Comparison of ENCODE assay signal across 12 cellular contexts in genomic region chr1:212655668-212656440, GRCh38. TPM values are rescaled to one million over a fixed set of nuclear protein-coding genes. Genes with fewer than 3 reads are reported as not detected.
DNase-seq lines count a peak whose midpoint lies in the region; ATAC-seq, FAIRE-seq and TF ChIP-seq lines count a peak whose summit lies in the region.
"Had no signal": no experiment of that assay in that cellular context is flagged by ENCODE, and none has a peak within 500 bp of the region (broad histone marks: within the 10 kb centered on the region; RNA-seq: fewer than 3 reads in every experiment).

No MANE protein-coding gene starts in this region.

- H2AK5ac ChIP-seq in IMR-90 (ENCODE audit: low read depth, low read length): peak overlapping the region; percentile 64

- peak overlapping the region; percentile 1; the same call in 1 of the 3 replicates for H2BK15ac ChIP-seq in IMR-90 (ENCODE audit: low read depth, low read length)

- dilution Hi-C loops in IMR-90 (cut with HindIII; ENCODE audit: low sequenced_read_pairs, unreplicated experiment): no loop called here

- H3K4me2 ChIP-seq in IMR-90 (ENCODE audit: low read depth, low read length) (no peak overlapping the region), astrocyte (ENCODE audit: low read length) (no peak overlapping the region)

- no peak overlapping the region for H3K56ac ChIP-seq in IMR-90 (ENCODE audit: extremely low read depth, insufficient read depth, low read length)

- no peak overlapping the region for H3K18ac ChIP-seq in IMR-90 (ENCODE audit: low read depth, low read length)

- in situ Hi-C loops in IMR-90 (cut with MboI; ENCODE audit: low sequenced_read_pairs): loop anchor here (25.0 kb wide), 1 partner anchor 331 kb away; no protein-coding TSS in a partner anchor

- H3K27me3 Mint-ChIP-seq in Calu3 (ENCODE audit: unreplicated experiment) (peaks cover 66% of the 10 kb centered on the region), astrocyte (ENCODE audit: low read depth, unreplicated experiment) (peaks cover 21% of the 10 kb centered on the region)

- no peak for TF ChIP-seq EP300 in tibial nerve (IDR thresholded peaks at IDR 0.05)

- H2BK5ac ChIP-seq in IMR-90 (ENCODE audit: low read depth, low read length, poor library complexity, severe bottlenecking): no peak overlapping the region

- ATAC-seq in IMR-90 (ENCODE audit: low read depth) (peak; percentile 82), GM19463 (IDR thresholded peaks at IDR 0.05; ENCODE audit: unreplicated experiment) (no peak), HG02885 (IDR thresholded peaks at IDR 0.05; ENCODE audit: poor library complexity, unreplicated experiment) (no peak)

- H3K79me2 ChIP-seq in astrocyte (ENCODE audit: insufficient read depth, low read length): no peaks in the 10 kb centered on the region

- no peak for TF ChIP-seq POLR2A in IMR-90 (IDR thresholded peaks at IDR 0.05; ENCODE audit: low read depth, low read length)
- TF ChIP-seq POLR2A in thyroid gland (IDR thresholded peaks at IDR 0.05): no peak
- TF ChIP-seq POLR2A in tibial nerve (IDR thresholded peaks at IDR 0.05): no peak

- intact Hi-C loops in Calu3 (cut with micrococcal nuclease; ENCODE audit: unreplicated experiment): no loop called here
- intact Hi-C loops in IMR-90 (cut with micrococcal nuclease): no loop called here
- intact Hi-C loops in thyroid gland (cut with DNase I): no loop called here

- no peak overlapping the region for H3K4me3 ChIP-seq in IMR-90 (ENCODE audit: insufficient read depth, low read depth, low read length)
- no peak overlapping the region for H3K4me3 ChIP-seq in astrocyte (ENCODE audit: insufficient read depth, low read depth, low read length)
- no peak overlapping the region for H3K4me3 ChIP-seq in kidney epithelial cell (ENCODE audit: low read depth, low read length)
- no peak overlapping the region for H3K4me3 ChIP-seq in thyroid gland (replicated peaks in 1 of 3)
- no peak overlapping the region for H3K4me3 ChIP-seq in tibial nerve
- H3K4me3 ChIP-seq: skin epidermis had no signal

- H3K9me3 Mint-ChIP-seq in Calu3 (ENCODE audit: low read depth, unreplicated experiment) (no peaks in the 10 kb centered on the region), astrocyte (ENCODE audit: unreplicated experiment) (peaks cover 2% of the 10 kb centered on the region)
- H3K9me3 Mint-ChIP-seq: activated CD4-positive, alpha-beta memory T cell treated with anti-CD3 and anti-CD28 coated beads, Interleukin-2, amount 10 ng/mL, durations not matched to agents 7 days and 5 days had no signal

- H3K9ac ChIP-seq in IMR-90 (ENCODE audit: low read depth, low read length) (no peak overlapping the region), astrocyte (ENCODE audit: low read length) (no peak overlapping the region)

- CTCF ChIA-PET in Calu3 (lab: Charles Lee): interaction anchor here (0.6 to 0.7 kb wide), 2 partner anchors 9 to 44 kb away, joined by 4 to 5 read pairs; partner anchors contain the start of gene BATF3
- CTCF ChIA-PET in IMR-90 (lab: Yijun Ruan, JAX): interaction anchor here (0.7 to 1.2 kb wide), 3 partner anchors 9 to 179 kb away, joined by 3 to 5 read pairs (median 3); no protein-coding TSS in a partner anchor

- H2BK20ac ChIP-seq in IMR-90 (ENCODE audit: low read depth, low read length): peak overlapping the region; percentile 75

- H3K27ac Mint-ChIP-seq in Calu3 (ENCODE audit: unreplicated experiment): no peak overlapping the region
- H3K27ac Mint-ChIP-seq in astrocyte (ENCODE audit: unreplicated experiment): peak overlapping the region; percentile 66
- H3K27ac Mint-ChIP-seq: activated CD4-positive, alpha-beta memory T cell treated with anti-CD3 and anti-CD28 coated beads, Interleukin-2, amount 10 ng/mL, durations not matched to agents 7 days and 5 days had no signal

- no peaks in the 10 kb centered on the region for H3K36me3 Mint-ChIP-seq in Calu3 (ENCODE audit: insufficient read depth, unreplicated experiment)
- H3K36me3 Mint-ChIP-seq in astrocyte (ENCODE audit: low read depth, unreplicated experiment): no peaks in the 10 kb centered on the region

- H2AFZ ChIP-seq in IMR-90 (replicated peaks; ENCODE audit: low read length, poor library complexity): peak overlapping the region; percentile 53
- H2AFZ ChIP-seq in astrocyte (ENCODE audit: low read depth, low read length): peak overlapping the region; percentile 15

- no peak overlapping the region for H3K14ac ChIP-seq in IMR-90 (replicated peaks; ENCODE audit: low read depth, low read length)

- FAIRE-seq in astrocyte (lab: Jason Lieb, UNC): no peak

- H3K23ac ChIP-seq in IMR-90 (ENCODE audit: low read depth, low read length): peak overlapping the region; percentile 52; the same call in 1 of the 2 replicates

- no peak overlapping the region for H3K4me3 Mint-ChIP-seq in Calu3 (ENCODE audit: low read depth, unreplicated experiment)
- no peak overlapping the region for H3K4me3 Mint-ChIP-seq in astrocyte (ENCODE audit: unreplicated experiment)
- H3K4me3 Mint-ChIP-seq: activated CD4-positive, alpha-beta memory T cell treated with anti-CD3 and anti-CD28 coated beads, Interleukin-2, amount 10 ng/mL, durations not matched to agents 7 days and 5 days had no signal

- peak overlapping the region in 1 of 2 experiments; percentile 44; a peak in 1 of 4 replicates for H4K8ac ChIP-seq in IMR-90 (ENCODE audit: low read depth in 2 of 2, low read length in 2 of 2)

- DNase-seq in Calu3: peak; percentile 38
- DNase-seq in IMR-90: peak; percentile 71
- DNase-seq in astrocyte (ENCODE audit: low read depth): peak; percentile 30
- peak; percentile 43 for DNase-seq in kidney epithelial cell (ENCODE audit: low read depth)
- no peak for DNase-seq in thyroid gland
- no peak for DNase-seq in tibial nerve (ENCODE audit: low spot score in 2 of 2)
- DNase-seq: activated CD4-positive, alpha-beta memory T cell treated with anti-CD3 and anti-CD28 coated beads, Interleukin-2, amount 10 ng/mL, durations not matched to agents 7 days and 5 days; activated gamma-delta T cell had no signal

- H3K36me3 ChIP-seq in IMR-90 (ENCODE audit: control insufficient read depth, insufficient read depth, low read length) (no peaks in the 10 kb centered on the region), astrocyte (ENCODE audit: insufficient read depth, low read length) (no peaks in the 10 kb centered on the region), kidney epithelial cell (ENCODE audit: control insufficient read depth, insufficient read depth, low read length) (no peaks in the 10 kb centered on the region), thyroid gland (no peaks in the 10 kb centered on the region), tibial nerve (no peaks in the 10 kb centered on the region)
- H3K36me3 ChIP-seq: neutrophil had no signal

- H3K9me1 ChIP-seq in IMR-90 (ENCODE audit: insufficient read depth, low read length): peaks cover 14% of the 10 kb centered on the region

- H3K27ac ChIP-seq in IMR-90 (ENCODE audit: insufficient read depth, low read length) (no peak overlapping the region), astrocyte (ENCODE audit: low read depth, low read length) (no peak overlapping the region), thyroid gland (no peak overlapping the region), tibial nerve (no peak overlapping the region)
- H3K27ac ChIP-seq: neutrophil, skin epidermis had no signal

- no peaks in the 10 kb centered on the region for H3K79me1 ChIP-seq in IMR-90 (ENCODE audit: low read depth in 1 of 2, low read length in 2 of 2)

- H3K4me1 ChIP-seq in IMR-90 (ENCODE audit: control insufficient read depth, insufficient read depth, low read length) (peaks cover 9% of the 10 kb centered on the region), astrocyte (ENCODE audit: insufficient read depth, low read length) (peaks cover 6% of the 10 kb centered on the region), thyroid gland (no peaks in the 10 kb centered on the region), tibial nerve (no peaks in the 10 kb centered on the region)

- H3K4me1 Mint-ChIP-seq in Calu3 (ENCODE audit: low read depth, unreplicated experiment) (no peaks in the 10 kb centered on the region), astrocyte (ENCODE audit: low read depth, unreplicated experiment) (no peaks in the 10 kb centered on the region)

- H3K27me3 ChIP-seq in IMR-90 (ENCODE audit: control insufficient read depth, insufficient read depth, low read length) (no peaks in the 10 kb centered on the region; the same call in 1 of the 2 replicates), astrocyte (ENCODE audit: insufficient read depth, low read length) (peaks cover 2% of the 10 kb centered on the region), kidney epithelial cell (ENCODE audit: control insufficient read depth, insufficient read depth, low read length) (no peaks in the 10 kb centered on the region), thyroid gland (no peaks in the 10 kb centered on the region), tibial nerve (no peaks in the 10 kb centered on the region)
- H3K27me3 ChIP-seq: neutrophil had no signal

- WGBS in IMR-90 (ENCODE audit: extremely low coverage in 2 of 2, insufficient read length in 1 of 2), 2 experiments: 100% methylated on average over 2 of the region's 6 CpGs; no CpG with 5 or more reads in 1 of the 2 experiments
- 75 to 76% methylated on average over 6 of the region's 6 CpGs for WGBS in thyroid gland, 2 donors
- 61 to 69% methylated on average over 6 of the region's 6 CpGs for WGBS in tibial nerve, 2 donors

- TF ChIP-seq CTCF in Calu3 (IDR thresholded peaks at IDR 0.05; ENCODE audit: unreplicated experiment) (no peak), IMR-90 (conservative IDR thresholded peaks at IDR 0.05; ENCODE audit: low read depth, low read length) (no peak), astrocyte (IDR thresholded peaks at IDR 0.05; ENCODE audit: insufficient read depth, low read depth, low read length) (no peak), kidney epithelial cell (IDR thresholded peaks at IDR 0.05; ENCODE audit: insufficient read depth, low read length, poor library complexity, severe bottlenecking) (no peak), thyroid gland (IDR thresholded peaks at IDR 0.05) (no peak), tibial nerve (IDR thresholded peaks at IDR 0.05) (no peak)

- POLR2A ChIA-PET in IMR-90 (lab: Charles Lee; ENCODE audit: unreplicated experiment): no interaction called here

- BruUV-seq in Calu3 (replicated peaks; lab: Mats Ljungman, UMichigan): no TSS peak
- no TSS peak for BruUV-seq in IMR-90 (replicated peaks; lab: Mats Ljungman, UMichigan)

- peak overlapping the region; percentile 46 for H3K4ac ChIP-seq in IMR-90 (ENCODE audit: low read depth, low read length)

- no peak for TF ChIP-seq RAD21 in IMR-90 (IDR thresholded peaks at IDR 0.05; ENCODE audit: low read length)

- H4K5ac ChIP-seq in IMR-90 (ENCODE audit: low read depth, low read length): no peak overlapping the region

- H2BK120ac ChIP-seq in IMR-90 (ENCODE audit: low read depth, low read length): peak overlapping the region; percentile 41; the same call in 1 of the 2 replicates

- no peaks in the 10 kb centered on the region for H4K20me1 ChIP-seq in IMR-90 (ENCODE audit: insufficient read depth, low read length)
- no peaks in the 10 kb centered on the region for H4K20me1 ChIP-seq in astrocyte (ENCODE audit: insufficient read depth, low read length)

- H3K9me3 ChIP-seq in IMR-90 (ENCODE audit: control insufficient read depth, insufficient read depth, low read length) (0 out of 2 replicates have a peak, but pooled peaks cover 2% of the 10 kb centered on the region), astrocyte (ENCODE audit: insufficient read depth, low read depth, low read length) (no peaks in the 10 kb centered on the region), thyroid gland (no peaks in the 10 kb centered on the region), tibial nerve (no peaks in the 10 kb centered on the region)
- H3K9me3 ChIP-seq: neutrophil had no signal

- H2AK9ac ChIP-seq in IMR-90 (replicated peaks; ENCODE audit: low read depth, low read length, poor library complexity): peak overlapping the region; percentile 82

- H4K91ac ChIP-seq in IMR-90 (ENCODE audit: insufficient read depth, low read depth, low read length): peak overlapping the region; percentile 32; the same call in 1 of the 2 replicates

RNA-seq across cellular contexts. Expression of gene BATF3, which starts 43.8 kb away (rescaled TPM):
- total RNA-seq in Calu3 (2022) (0.71 and 0.90 TPM in 2 replicates), IMR-90 (2012; rRNA removed) (1.6 and 2.2 TPM in 2 replicates), astrocyte (1.9 and 2.5 TPM in 2 replicates), kidney epithelial cell (0.89 and 5.4 TPM in 2 replicates), thyroid gland (1 to 10 TPM; 1.2 to 1.6 (median 1.2) TPM), tibial nerve (1 to 10 TPM; 2.2 to 9.0 (median 3.4) TPM)
- polyA plus RNA-seq in IMR-90 (2012; rRNA removed): 3.0 and 3.9 TPM in 2 replicates
- 3.4 and 3.8 TPM in 2 replicates for polyA plus RNA-seq in IMR-90 (2012; cell fraction: cytosol; rRNA removed)
- polyA plus RNA-seq in IMR-90 (2012; cell fraction: nucleus; rRNA removed; ENCODE audit: low replicate concordance): 5.1 and 5.2 TPM in 2 replicates

RNA-seq across cellular contexts. Expression of gene ATF3, which starts 47.3 kb away (rescaled TPM):
- 11.1 and 13.0 TPM in 2 replicates for total RNA-seq in Calu3 (2022)
- 9.9 and 15.0 TPM in 2 replicates for total RNA-seq in IMR-90 (2012; rRNA removed)
- 12.3 and 17.9 TPM in 2 replicates for polyA plus RNA-seq in IMR-90 (2012; rRNA removed)
- 13.7 and 26.0 TPM in 2 replicates for polyA plus RNA-seq in IMR-90 (2012; cell fraction: cytosol; rRNA removed)
- polyA plus RNA-seq in IMR-90 (2012; cell fraction: nucleus; rRNA removed; ENCODE audit: low replicate concordance): 98.0 and 356 TPM in 2 replicates
- 72.5 and 87.6 TPM in 2 replicates for total RNA-seq in astrocyte
- 99.2 and 119 TPM in 2 replicates for total RNA-seq in kidney epithelial cell
- 10 to 100 TPM in 3 of 4 donors, 1 to 10 TPM in 1; 9.2 to 21.2 (median 14.7) TPM for total RNA-seq in thyroid gland
- 10 to 100 TPM; 12.3 to 19.2 (median 13.7) TPM for total RNA-seq in tibial nerve

Comparison
In these comparisons a context has a peak if more than half of its experiments do, and no peak if none do; other contexts are left out.
1. DNase-seq: peak in Calu3 (single experiment), IMR-90 (single experiment), astrocyte (single experiment) and kidney epithelial cell (single experiment); none in thyroid gland (0 of 2) and tibial nerve (0 of 2).